ENCODE assay signal across 30 cellular contexts in the genomic region with DNA sequence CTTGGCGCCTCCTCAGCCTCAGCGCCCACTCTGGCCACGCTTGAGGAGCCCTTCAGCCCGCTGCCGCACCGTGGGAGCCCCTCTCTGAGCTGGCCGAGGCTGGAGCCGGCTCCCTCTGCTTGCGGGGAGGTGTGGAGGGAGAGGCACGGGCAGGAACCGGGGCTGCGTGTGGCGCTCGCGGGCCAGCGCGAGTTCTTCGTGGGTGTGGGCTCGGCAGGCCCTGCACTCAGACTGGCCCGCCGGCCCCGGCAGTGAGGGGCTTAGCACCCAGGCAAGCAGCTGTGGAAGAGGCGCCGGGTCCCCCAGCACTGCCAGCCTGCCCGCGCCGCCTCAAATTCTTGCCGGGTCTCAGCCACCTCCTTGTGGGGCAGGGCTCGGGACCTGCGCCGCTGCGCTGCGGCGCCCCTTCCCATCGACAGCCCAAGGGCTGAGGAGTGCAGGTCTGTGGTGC.
"Had no signal": no experiment of that assay in that cellular context is flagged by ENCODE, and none has a peak within 500 bp of the region (broad histone marks: within the 10 kb centered on the region; RNA-seq: fewer than 3 reads in every experiment).

No MANE protein-coding gene starts in this region.

- H3K4me3 Mint-ChIP-seq: naive B cell; naive thymus-derived CD8-positive, alpha-beta T cell; natural killer cell treated with Interleukin-12 subunit alpha and Interleukin-12 subunit beta and Interleukin-15 and Interleukin-18, amount 100 ng/mL, for 72 hours; nephron progenitor cell; neural crest cell; stimulated activated memory B cell treated with anti-CD40 and anti-IgM and Interleukin-4, amounts not matched to agents 10 μg/mL and 1 μg/mL and 100 μg/mL, for 72 hours; stimulated activated naive CD8-positive, alpha-beta T cell treated with anti-CD3 and anti-CD28 coated beads, Interleukin-15, amount 100 ng/mL, for 72 hours had no signal

- H2AFZ ChIP-seq: parathyroid adenoma had no signal

- H3K27me3 ChIP-seq: neutrophil, ovary, right lobe of liver, sigmoid colon, suprapubic skin, testis, tibial artery, transverse colon, upper lobe of left lung, uterus had no signal

- FAIRE-seq: small intestine had no signal

- H3K27ac Mint-ChIP-seq: naive B cell; naive thymus-derived CD8-positive, alpha-beta T cell; natural killer cell treated with Interleukin-12 subunit alpha and Interleukin-12 subunit beta and Interleukin-15 and Interleukin-18, amount 100 ng/mL, for 72 hours; nephron progenitor cell; progenitor cell of endocrine pancreas; stimulated activated memory B cell treated with anti-CD40 and anti-IgM and Interleukin-4, amounts not matched to agents 10 μg/mL and 1 μg/mL and 100 μg/mL, for 72 hours; stimulated activated naive CD8-positive, alpha-beta T cell treated with anti-CD3 and anti-CD28 coated beads, Interleukin-15, amount 100 ng/mL, for 72 hours had no signal

- H3K4me3 ChIP-seq: ovary, psoas muscle, right lobe of liver, sigmoid colon, suprapubic skin, testis, tibial artery, transverse colon, upper lobe of left lung, uterus had no signal

- H3K27me3 Mint-ChIP-seq: naive B cell; naive thymus-derived CD8-positive, alpha-beta T cell; natural killer cell treated with Interleukin-12 subunit alpha and Interleukin-12 subunit beta and Interleukin-15 and Interleukin-18, amount 100 ng/mL, for 72 hours; progenitor cell of endocrine pancreas; stimulated activated memory B cell treated with anti-CD40 and anti-IgM and Interleukin-4, amounts not matched to agents 10 μg/mL and 1 μg/mL and 100 μg/mL, for 72 hours; stimulated activated naive CD8-positive, alpha-beta T cell treated with anti-CD3 and anti-CD28 coated beads, Interleukin-15, amount 100 ng/mL, for 72 hours had no signal

- DNase-seq: naive B cell; naive thymus-derived CD8-positive, alpha-beta T cell; nephron progenitor cell; nucleus accumbens; ovary; psoas muscle; right cardiac atrium; right lobe of liver; sigmoid colon; small intestine; stimulated activated CD4-positive, alpha-beta T cell treated with anti-CD3 and anti-CD28 coated beads, Interleukin-15, amount 100 ng/mL, for 24 hours; stimulated activated CD4-positive, alpha-beta T cell treated with anti-CD3 and anti-CD28 coated beads, Interleukin-2, amount 100 ng/mL, for 24 hours; stimulated activated CD4-positive, alpha-beta T cell treated with anti-CD3 and anti-CD28 coated beads, Interleukin-2, amount 100 ng/mL, for 48 hours; stimulated activated CD4-positive, alpha-beta T cell treated with anti-CD3 and anti-CD28 coated beads, Interleukin-4, amount 100 ng/mL, for 24 hours; stimulated activated naive CD4-positive, alpha-beta T cell; stimulated activated naive CD8-positive, alpha-beta T cell treated with anti-CD3 and anti-CD28 coated beads, Interleukin-15, amount 100 ng/mL, for 72 hours; stimulated activated naive CD8-positive, alpha-beta T cell treated with anti-CD3 and anti-CD28 coated beads, Interleukin-15, Interleukin-2, amounts not matched to agents 100 U/mL and 50 U/mL, for 24 hours; substantia nigra; testis; tibial artery; transverse colon; uterus had no signal

- H3K9me3 ChIP-seq: neutrophil, right lobe of liver, testis, uterus had no signal

- H3K36me3 Mint-ChIP-seq: stimulated activated memory B cell treated with anti-CD40 and anti-IgM and Interleukin-4, amounts not matched to agents 10 μg/mL and 1 μg/mL and 100 μg/mL, for 72 hours had no signal

- ATAC-seq: naive thymus-derived CD8-positive, alpha-beta T cell; natural killer cell treated with Interleukin-12 subunit alpha and Interleukin-12 subunit beta and Interleukin-15 and Interleukin-18, amount 100 ng/mL, for 72 hours; psoas muscle; right cardiac atrium; right lobe of liver; stimulated activated memory B cell treated with anti-CD40 and anti-IgM and Interleukin-4, amounts not matched to agents 10 μg/mL and 1 μg/mL and 100 μg/mL, for 72 hours; stimulated activated naive CD8-positive, alpha-beta T cell treated with anti-CD3 and anti-CD28 coated beads, Interleukin-15, amount 100 ng/mL, for 72 hours; stimulated activated naive CD8-positive, alpha-beta T cell treated with anti-CD3 and anti-CD28 coated beads, Interleukin-15, Interleukin-2, amounts not matched to agents 100 U/mL and 50 U/mL, for 24 hours had no signal

- H3K36me3 ChIP-seq: neutrophil, ovary, right lobe of liver, sigmoid colon, suprapubic skin, tibial artery, transverse colon, upper lobe of left lung, uterus had no signal

- H3K4me1 ChIP-seq: parathyroid adenoma, psoas muscle, right lobe of liver, sigmoid colon, suprapubic skin, testis, tibial artery, transverse colon, upper lobe of left lung, uterus had no signal

- H3K79me2 ChIP-seq: parathyroid adenoma had no signal

- H3K27ac ChIP-seq: neutrophil, ovary, parathyroid adenoma, psoas muscle, right lobe of liver, sigmoid colon, suprapubic skin, testis, tibial artery, transverse colon, upper lobe of left lung, uterus had no signal

- H3K9ac ChIP-seq: parathyroid adenoma had no signal

- H3K4me1 Mint-ChIP-seq: naive B cell; naive thymus-derived CD8-positive, alpha-beta T cell; nephron progenitor cell; neural crest cell; stimulated activated memory B cell treated with anti-CD40 and anti-IgM and Interleukin-4, amounts not matched to agents 10 μg/mL and 1 μg/mL and 100 μg/mL, for 72 hours; stimulated activated naive CD8-positive, alpha-beta T cell treated with anti-CD3 and anti-CD28 coated beads, Interleukin-15, amount 100 ng/mL, for 72 hours had no signal
